14 cellular contexts compared by ENCODE assay signal in the genomic region with DNA sequence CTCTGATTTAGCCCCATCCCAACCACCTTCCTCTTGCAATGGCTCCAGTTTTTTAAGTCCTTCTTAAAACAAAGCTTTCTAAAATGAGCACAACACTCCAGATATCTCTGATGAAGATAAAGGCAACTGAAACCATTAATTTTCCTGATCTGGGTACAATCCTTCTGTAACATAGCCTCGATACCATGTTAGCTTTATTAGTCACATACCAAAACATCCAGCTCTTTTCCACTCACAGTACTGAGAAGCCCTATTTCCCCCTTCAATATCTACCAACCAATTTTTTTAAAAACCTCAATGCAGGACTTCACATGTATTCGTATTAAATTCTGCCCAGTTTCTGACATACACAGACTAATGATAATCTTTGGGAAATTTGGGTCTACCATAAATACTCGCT.
DNase-seq lines count a peak whose midpoint lies in the region; ATAC-seq, FAIRE-seq and TF ChIP-seq lines count a peak whose summit lies in the region.
"Had no signal": no experiment of that assay in that cellular context is flagged by ENCODE, and none has a peak within 500 bp of the region (broad histone marks: within the 10 kb centered on the region; RNA-seq: fewer than 3 reads in every experiment).

No MANE protein-coding gene starts in this region.

- peak overlapping the region; percentile 42 for H3K4me3 ChIP-seq in ACC112 (ENCODE audit: low read depth, low read length)
- H3K4me3 ChIP-seq: right lobe of liver, upper lobe of left lung had no signal

- H3K9me3 Mint-ChIP-seq in activated T-helper 2 cell treated with anti-CD3 and anti-CD28 coated beads, Interferon-gamma antibody, Interleukin-2, Interleukin-4, amounts not matched to agents 10 μg/mL and 5 μg/mL and 100 μg/mL, durations not matched to agents 14 hours and 24 hours and 36 hours: no peaks in the 10 kb centered on the region
- no peaks in the 10 kb centered on the region for H3K9me3 Mint-ChIP-seq in immature natural killer cell
- H3K9me3 Mint-ChIP-seq: CD14-positive monocyte, H9 had no signal

- H2AFZ ChIP-seq in ACC112 (ENCODE audit: low read length, unreplicated experiment): no peak overlapping the region

- no peaks in the 10 kb centered on the region for H3K36me3 ChIP-seq in ACC112 (ENCODE audit: insufficient read depth, low read length)
- H3K36me3 ChIP-seq: right lobe of liver, upper lobe of left lung had no signal

- peaks cover 89% of the 10 kb centered on the region for H3K79me2 ChIP-seq in ACC112 (ENCODE audit: control insufficient read depth, insufficient read depth, low read length, unreplicated experiment)

- peaks cover 27% of the 10 kb centered on the region for H3K4me1 ChIP-seq in ACC112 (ENCODE audit: control insufficient read depth, insufficient read depth, low read length, unreplicated experiment)
- H3K4me1 ChIP-seq: right lobe of liver had no signal

- DNase-seq in GM12891 (ENCODE audit: insufficient read length, low spot score): no peak
- no peak for DNase-seq in activated T-helper 2 cell treated with anti-CD3 and anti-CD28 coated beads, Interferon-gamma antibody, Interleukin-2, Interleukin-4, amounts not matched to agents 10 μg/mL and 5 μg/mL and 100 μg/mL, durations not matched to agents 14 hours and 24 hours and 36 hours (ENCODE audit: low spot score)
- DNase-seq in immature natural killer cell: no peak
- no peak for DNase-seq in GM10266 (ENCODE audit: extremely low spot score)
- no peak for DNase-seq in NCI-H2196 treated with DMSO at 0.1 percent for 48 hours (lab: John Stamatoyannopoulos, UW; ENCODE audit: unreplicated experiment)
- DNase-seq: effector CD8-positive, alpha-beta T cell; H9; NCI-H2081 treated with DMSO at 0.1 percent for 48 hours; right lobe of liver; upper lobe of left lung had no signal

- FAIRE-seq in GM12891 (lab: Jason Lieb, UNC): peak; percentile 33

- H3K27me3 Mint-ChIP-seq in activated T-helper 2 cell treated with anti-CD3 and anti-CD28 coated beads, Interferon-gamma antibody, Interleukin-2, Interleukin-4, amounts not matched to agents 10 μg/mL and 5 μg/mL and 100 μg/mL, durations not matched to agents 14 hours and 24 hours and 36 hours (ENCODE audit: low read depth): no peaks in the 10 kb centered on the region
- H3K27me3 Mint-ChIP-seq in immature natural killer cell (ENCODE audit: low read depth in 3 of 3): peaks cover 0 to 2% (median 0%) of the 10 kb centered on the region in 3 donors

- H3K4me3 Mint-ChIP-seq in activated T-helper 2 cell treated with anti-CD3 and anti-CD28 coated beads, Interferon-gamma antibody, Interleukin-2, Interleukin-4, amounts not matched to agents 10 μg/mL and 5 μg/mL and 100 μg/mL, durations not matched to agents 14 hours and 24 hours and 36 hours (ENCODE audit: low read depth): peak overlapping the region; percentile 83
- H3K4me3 Mint-ChIP-seq in immature natural killer cell: peak overlapping the region in 4 of 5 donors; percentile 62 to 83 (median 74)
- H3K4me3 Mint-ChIP-seq: H9 had no signal

- H3K27ac ChIP-seq in ACC112 (ENCODE audit: low read depth, low read length): peak overlapping the region; percentile 44
- H3K27ac ChIP-seq: right lobe of liver, upper lobe of left lung had no signal

- H3K27me3 ChIP-seq in ACC112 (ENCODE audit: insufficient read depth, low read length): no peaks in the 10 kb centered on the region
- H3K27me3 ChIP-seq: right lobe of liver, upper lobe of left lung had no signal

- no peak for TF ChIP-seq CTCF in GM10266 (IDR thresholded peaks at IDR 0.05; ENCODE audit: control insufficient read depth, insufficient read depth, low read depth, missing control alignments)

- peak overlapping the region; percentile 97 for H3K27ac Mint-ChIP-seq in activated T-helper 2 cell treated with anti-CD3 and anti-CD28 coated beads, Interferon-gamma antibody, Interleukin-2, Interleukin-4, amounts not matched to agents 10 μg/mL and 5 μg/mL and 100 μg/mL, durations not matched to agents 14 hours and 24 hours and 36 hours
- H3K27ac Mint-ChIP-seq in immature natural killer cell: peak overlapping the region in 5 of 6 donors; percentile 3 to 73 (median 42)

- no peak for TF ChIP-seq POLR2A in GM12891 (IDR thresholded peaks at IDR 0.05; ENCODE audit: low read depth, low read length)

- peaks cover 49% of the 10 kb centered on the region for H3K4me1 Mint-ChIP-seq in activated T-helper 2 cell treated with anti-CD3 and anti-CD28 coated beads, Interferon-gamma antibody, Interleukin-2, Interleukin-4, amounts not matched to agents 10 μg/mL and 5 μg/mL and 100 μg/mL, durations not matched to agents 14 hours and 24 hours and 36 hours (ENCODE audit: low read depth)
- peaks cover 50 to 86% of the 10 kb centered on the region in 2 donors for H3K4me1 Mint-ChIP-seq in immature natural killer cell

- no peak for ATAC-seq in GM21717 (IDR thresholded peaks at IDR 0.05; ENCODE audit: unreplicated experiment)
- ATAC-seq in GM18907 (IDR thresholded peaks at IDR 0.05; ENCODE audit: unreplicated experiment): no peak

- H3K36me3 Mint-ChIP-seq in activated T-helper 2 cell treated with anti-CD3 and anti-CD28 coated beads, Interferon-gamma antibody, Interleukin-2, Interleukin-4, amounts not matched to agents 10 μg/mL and 5 μg/mL and 100 μg/mL, durations not matched to agents 14 hours and 24 hours and 36 hours (ENCODE audit: low read depth): peaks cover 2% of the 10 kb centered on the region
- no peaks in the 10 kb centered on the region for H3K36me3 Mint-ChIP-seq in immature natural killer cell
- H3K36me3 Mint-ChIP-seq: CD14-positive monocyte had no signal

- intact Hi-C loops in activated T-helper 2 cell treated with anti-CD3 and anti-CD28 coated beads, Interferon-gamma antibody, Interleukin-2, Interleukin-4, amounts not matched to agents 10 μg/mL and 5 μg/mL and 100 μg/mL, durations not matched to agents 14 hours and 24 hours and 36 hours (cut with micrococcal nuclease): loop anchor here (5.0 to 10.0 kb wide), 3 partner anchors 103 to 386 kb away; a partner anchor contains a TSS

TF ChIP-seq in GM12891, 5 proteins besides CTCF, POLR2A, EP300 and RAD21:
- TF ChIP-seq SPI1 (IDR thresholded peaks at IDR 0.05; ENCODE audit: low read depth, low read length) (no peak), POU2F2 (IDR thresholded peaks at IDR 0.05; ENCODE audit: low read depth, low read length) (no peak), PAX5 (IDR thresholded peaks at IDR 0.05; ENCODE audit: insufficient read depth, low read length, severe bottlenecking) (no peak), POLR2AphosphoS5 (IDR thresholded peaks at IDR 0.05; ENCODE audit: low read depth, low read length) (no peak)
